In genomic region chr6:35302604-35303218, GRCh38 we compare ENCODE assay signal across 8 cellular contexts. TPM values are rescaled to one million over a fixed set of nuclear protein-coding genes. Genes with fewer than 3 reads are reported as not detected.
A peak's percentile ranks its signal among the peaks of the same experiment; 100 is the strongest.
DNase-seq lines count a peak whose midpoint lies in the region; ATAC-seq and TF ChIP-seq lines count a peak whose summit lies in the region.

No MANE protein-coding gene starts in this region.

- peaks cover 10% of the 10 kb centered on the region for H3K4me1 ChIP-seq in cardiac muscle cell (ENCODE audit: low read depth)

- TF ChIP-seq CTCF in cardiac muscle cell (IDR thresholded peaks at IDR 0.05; ENCODE audit: low read depth, low read length) = no peak

- H3K36me3 ChIP-seq in cardiac muscle cell = no peaks in the 10 kb centered on the region

- no peaks in the 10 kb centered on the region for H3K9me3 ChIP-seq in cardiac muscle cell (ENCODE audit: low read depth)

- H3K4me3 ChIP-seq in cardiac muscle cell = no peak overlapping the region

- ATAC-seq in GM18519 (IDR thresholded peaks at IDR 0.05; ENCODE audit: low FRiP score, unreplicated experiment) (peak; percentile 47), HG02840 (IDR thresholded peaks at IDR 0.05; ENCODE audit: low FRiP score, unreplicated experiment) (peak; percentile 60)

- no peaks in the 10 kb centered on the region for H3K27me3 ChIP-seq in cardiac muscle cell

- DNase-seq in NOMO-1 treated with DMSO at 0.1 percent for 48 hours (lab: John Stamatoyannopoulos, UW; ENCODE audit: unreplicated experiment) (peak; percentile 81), activated T-cell treated with anti-CD3 and anti-CD28 coated beads for 24 hours (ENCODE audit: low read depth) (peak; percentile 84), cardiac muscle cell (ENCODE audit: low read depth in 1 of 2, low spot score in 1 of 2) (peak; percentile 29 to 46), SW 1271 (lab: John Stamatoyannopoulos, UW) (no peak), SHP77 (lab: John Stamatoyannopoulos, UW) (no peak)
- peak; percentile 79 to 92 (median 84) for DNase-seq in stimulated activated CD4-positive, alpha-beta T cell treated with anti-CD3 and anti-CD28 coated beads, Interleukin-12 subunit alpha, Interleukin-12 subunit beta, amount 100 ng/mL, for 48 hours (ENCODE audit: low read depth in 2 of 3, low spot score in 1 of 3)

- peak overlapping the region; percentile 59 for H3K27ac ChIP-seq in cardiac muscle cell

RNA-seq across cellular contexts. Expression of gene DEF6, which starts 5.1 kb away (rescaled TPM):
- total RNA-seq in cardiac muscle cell = 3.0 and 9.2 TPM in 2 replicates
- polyA plus RNA-seq in cardiac muscle cell = 2.3 and 5.7 TPM in 2 replicates

RNA-seq across cellular contexts. Expression of gene PPARD, which starts 39.6 kb away (rescaled TPM):
- total RNA-seq in cardiac muscle cell = 17.1 and 21.7 TPM in 2 replicates
- 28.6 and 34.0 TPM in 2 replicates for polyA plus RNA-seq in cardiac muscle cell

RNA-seq across cellular contexts. Expression of gene ZNF76, which starts 43.2 kb away (rescaled TPM):
- 26.3 and 46.2 TPM in 2 replicates for total RNA-seq in cardiac muscle cell
- polyA plus RNA-seq in cardiac muscle cell = 59.6 and 67.5 TPM in 2 replicates

Comparison
In these comparisons a context has a peak if more than half of its experiments do, and no peak if none do; other contexts are left out.
1. DNase-seq: peak in NOMO-1 treated with DMSO at 0.1 percent for 48 hours (single experiment), activated T-cell treated with anti-CD3 and anti-CD28 coated beads for 24 hours (single experiment), cardiac muscle cell (2 of 2) and stimulated activated CD4-positive, alpha-beta T cell treated with anti-CD3 and anti-CD28 coated beads, Interleukin-12 subunit alpha, Interleukin-12 subunit beta, amount 100 ng/mL, for 48 hours (3 of 3); none in SW 1271 (0 of 2) and SHP77 (0 of 2).